In the genomic region with DNA sequence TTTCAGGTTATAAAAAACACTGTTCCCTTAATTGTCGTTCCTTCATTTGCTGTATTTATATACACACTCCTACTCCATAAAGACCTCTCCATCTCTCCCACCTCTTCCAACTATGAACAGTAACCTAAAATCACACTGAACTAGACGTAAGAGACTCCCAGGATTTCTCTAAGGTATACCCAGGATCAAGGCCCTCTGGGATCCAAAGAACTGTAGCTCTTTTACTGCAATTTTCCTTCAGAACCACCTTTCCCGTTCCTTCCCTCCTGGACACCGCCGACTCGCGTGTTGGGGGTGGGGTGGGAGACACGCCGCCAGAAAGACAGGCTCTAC, we compare ENCODE assay signal across 8 cellular contexts. TPM values are rescaled to one million over a fixed set of nuclear protein-coding genes. Genes with fewer than 3 reads are reported as not detected.
A peak's percentile ranks its signal among the peaks of the same experiment; 100 is the strongest.
DNase-seq lines count a peak whose midpoint lies in the region; ATAC-seq lines count a peak whose summit lies in the region.

No MANE protein-coding gene starts in this region.

- H3K9ac ChIP-seq in iPS-18a (ENCODE audit: low read length): peak overlapping the region; percentile 97

- intact Hi-C loops in activated CD4-positive, alpha-beta memory T cell treated with anti-CD3 and anti-CD28 coated beads for 36 hours (cut with micrococcal nuclease): loop anchor here (2.0 to 10.0 kb wide), 4 partner anchors 30 to 288 kb away; partner anchors contain the start of gene RAET1G

- H3K36me3 ChIP-seq in iPS-18a (ENCODE audit: control insufficient read depth, low read depth, low read length): no peaks in the 10 kb centered on the region

- H3K4me3 ChIP-seq in iPS-18a (ENCODE audit: low read length): peak overlapping the region; percentile 94

- H3K4me1 ChIP-seq in iPS-18a (ENCODE audit: control insufficient read depth, low read depth, low read length): peaks cover 14% of the 10 kb centered on the region

- H3K9me3 ChIP-seq in iPS-18a (ENCODE audit: control insufficient read depth, low read depth, low read length): no peaks in the 10 kb centered on the region

- no peaks in the 10 kb centered on the region for H3K9me3 Mint-ChIP-seq in activated CD4-positive, alpha-beta memory T cell treated with anti-CD3 and anti-CD28 coated beads for 36 hours

- H3K4me3 Mint-ChIP-seq in activated CD4-positive, alpha-beta memory T cell treated with anti-CD3 and anti-CD28 coated beads for 36 hours: peak overlapping the region; percentile 92

- POLR2A ChIA-PET in activated CD4-positive, alpha-beta memory T cell treated with anti-CD3 and anti-CD28 coated beads for 36 hours (lab: Charles Lee): interaction anchor here (0.9 to 2.9 kb wide), 7 partner anchors 8 to 152 kb away, joined by 3 to 15 read pairs (median 4); partner anchors contain the start of genes GINM1 and PCMT1

- ATAC-seq in GM21381 (IDR thresholded peaks at IDR 0.05; ENCODE audit: unreplicated experiment) (no peak), HG03439 (IDR thresholded peaks at IDR 0.05; ENCODE audit: unreplicated experiment) (no peak)

- H3K27ac ChIP-seq in iPS-18a (ENCODE audit: low read length): peak overlapping the region; percentile 86
- peak overlapping the region; percentile 97 for H3K27ac ChIP-seq in substantia nigra (ENCODE audit: low read depth, low read length, poor library complexity, severe bottlenecking)

- H3K27ac Mint-ChIP-seq in activated CD4-positive, alpha-beta memory T cell treated with anti-CD3 and anti-CD28 coated beads for 36 hours: peak overlapping the region; percentile 96

- H3K4me1 Mint-ChIP-seq in activated CD4-positive, alpha-beta memory T cell treated with anti-CD3 and anti-CD28 coated beads for 36 hours (ENCODE audit: low read depth): peaks cover 31% of the 10 kb centered on the region

- H3K36me3 Mint-ChIP-seq in activated CD4-positive, alpha-beta memory T cell treated with anti-CD3 and anti-CD28 coated beads for 36 hours: peaks cover 7% of the 10 kb centered on the region

- CTCF ChIA-PET in activated CD4-positive, alpha-beta memory T cell treated with anti-CD3 and anti-CD28 coated beads for 36 hours (lab: Charles Lee): interaction anchor here (0.6 to 2.1 kb wide), 5 partner anchors 13 to 152 kb away, joined by 3 to 5 read pairs (median 4); partner anchors contain the start of gene PCMT1

- H3K27me3 Mint-ChIP-seq in activated CD4-positive, alpha-beta memory T cell treated with anti-CD3 and anti-CD28 coated beads for 36 hours: no peaks in the 10 kb centered on the region

- peak; percentile 34 for DNase-seq in SIG-M5 treated with dmso at 0.1 percent for 504 hours (lab: John Stamatoyannopoulos, UW; ENCODE audit: unreplicated experiment)
- no peak for DNase-seq in SIG-M5 (lab: John Stamatoyannopoulos, UW)
- no peak for DNase-seq in activated CD4-positive, alpha-beta memory T cell treated with anti-CD3 and anti-CD28 coated beads for 36 hours
- no peak for DNase-seq in substantia nigra (lab: John Stamatoyannopoulos, UW)
- DNase-seq in dedifferentiated amniotic fluid mesenchymal stem cell (ENCODE audit: extremely low spot score): no peak

- H3K27me3 ChIP-seq in iPS-18a (ENCODE audit: control insufficient read depth, insufficient read depth, low read length): no peaks in the 10 kb centered on the region

RNA-seq across cellular contexts. Expression of gene LATS1, which starts 0.7 kb away (rescaled TPM):
- total RNA-seq in activated CD4-positive, alpha-beta memory T cell treated with anti-CD3 and anti-CD28 coated beads for 36 hours: 10 to 100 TPM; 19.1 to 20.1 TPM

RNA-seq across cellular contexts. Expression of gene NUP43, which starts 29.1 kb away (rescaled TPM):
- total RNA-seq in activated CD4-positive, alpha-beta memory T cell treated with anti-CD3 and anti-CD28 coated beads for 36 hours: 10 to 100 TPM; 64.3 to 69.8 TPM

RNA-seq across cellular contexts. Expression of gene PCMT1, which starts 32.3 kb away (rescaled TPM):
- 10 to 100 TPM; 92.6 to 98.0 TPM for total RNA-seq in activated CD4-positive, alpha-beta memory T cell treated with anti-CD3 and anti-CD28 coated beads for 36 hours
